Comparison of ENCODE assay signal across 16 cellular contexts in the genomic region with DNA sequence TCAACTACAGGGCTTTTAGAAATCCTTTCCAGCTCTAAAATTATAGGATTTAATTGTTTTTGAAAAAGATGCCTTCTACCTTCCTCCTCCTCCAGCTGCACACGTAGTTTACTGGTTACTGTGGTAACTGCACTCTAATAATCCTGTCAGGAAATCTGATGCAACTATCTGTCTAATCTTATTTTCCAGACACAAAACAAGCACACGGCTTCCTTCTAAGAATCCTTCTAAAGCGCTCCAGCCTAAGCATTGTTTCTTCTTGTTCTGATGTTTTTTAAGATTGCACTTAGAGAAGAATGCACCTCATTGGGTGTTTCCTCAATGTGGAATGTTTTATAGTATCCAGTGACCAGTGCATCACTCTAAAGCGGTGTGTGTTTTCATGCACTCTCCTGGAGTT.
DNase-seq lines count a peak whose midpoint lies in the region; ATAC-seq and TF ChIP-seq lines count a peak whose summit lies in the region.
"Had no signal": no experiment of that assay in that cellular context is flagged by ENCODE, and none has a peak within 500 bp of the region (broad histone marks: within the 10 kb centered on the region; RNA-seq: fewer than 3 reads in every experiment).

No MANE protein-coding gene starts in this region.

- TF ChIP-seq CTCF in AG09319 (IDR thresholded peaks at IDR 0.05; ENCODE audit: low read depth, low read length) (no peak), HFFc6 (IDR thresholded peaks at IDR 0.05) (no peak), fibroblast of pulmonary artery (IDR thresholded peaks at IDR 0.05; ENCODE audit: low read length, missing control alignments) (no peak)

- H3K4me3 Mint-ChIP-seq in HFFc6, result no peak overlapping the region
- H3K4me3 Mint-ChIP-seq: stimulated activated naive B cell treated with anti-CD40 and anti-IgM and Interleukin-4, amounts not matched to agents 10 μg/mL and 1 μg/mL and 100 μg/mL, for 72 hours had no signal

- H3K27ac Mint-ChIP-seq in HFFc6, result no peak overlapping the region
- H3K27ac Mint-ChIP-seq: activated T-helper 2 cell treated with anti-CD3 and anti-CD28 coated beads, Interferon-gamma antibody, Interleukin-2, Interleukin-4, amounts not matched to agents 10 μg/mL and 5 μg/mL and 100 μg/mL, durations not matched to agents 14 hours and 24 hours and 36 hours; stimulated activated naive B cell treated with anti-CD40 and anti-IgM and Interleukin-4, amounts not matched to agents 10 μg/mL and 1 μg/mL and 100 μg/mL, for 72 hours had no signal

- DNase-seq in AG09319 (ENCODE audit: extremely low read depth, low read depth) (peak; percentile 32), HFFc6 (peak; percentile 19), SKM-1 treated with dmso at 0.1 percent for 144 hours (lab: John Stamatoyannopoulos, UW; ENCODE audit: unreplicated experiment) (peak; percentile 14), fibroblast of pulmonary artery (ENCODE audit: low read depth) (peak; percentile 77), NCI-H1105 treated with DMSO at 0.1 percent for 48 hours (lab: John Stamatoyannopoulos, UW) (no peak), NCI-H2029 (lab: John Stamatoyannopoulos, UW) (no peak)
- no peak for DNase-seq in effector CD4-positive, alpha-beta T cell
- DNase-seq: MM.1S; NCI-H446; psoas muscle; SIG-M5; stimulated activated naive B cell treated with anti-CD40 and anti-IgM and Interleukin-4, amounts not matched to agents 10 μg/mL and 1 μg/mL and 100 μg/mL, for 72 hours had no signal

- no peaks in the 10 kb centered on the region; the same call in none of the 2 replicates for H3K4me1 Mint-ChIP-seq in HFFc6 (ENCODE audit: low read depth)

- no peak for ATAC-seq in HG03460 (IDR thresholded peaks at IDR 0.05; ENCODE audit: unreplicated experiment)
- ATAC-seq: activated CD4-positive, CD25-positive, alpha-beta regulatory T cell treated with anti-CD3 and anti-CD28 coated beads, Interleukin-2, amount 50 U/mL, for 24 hours; psoas muscle; stimulated activated naive B cell treated with anti-CD40 and anti-IgM and Interleukin-4, amounts not matched to agents 10 μg/mL and 1 μg/mL and 100 μg/mL, for 72 hours had no signal

- H3K27me3 Mint-ChIP-seq in HFFc6 (ENCODE audit: insufficient read depth), result no peaks in the 10 kb centered on the region
- H3K27me3 Mint-ChIP-seq: stimulated activated naive B cell treated with anti-CD40 and anti-IgM and Interleukin-4, amounts not matched to agents 10 μg/mL and 1 μg/mL and 100 μg/mL, for 72 hours had no signal

- H3K9me3 Mint-ChIP-seq in HFFc6, result no peaks in the 10 kb centered on the region
- H3K9me3 Mint-ChIP-seq: activated T-helper 2 cell treated with anti-CD3 and anti-CD28 coated beads, Interferon-gamma antibody, Interleukin-2, Interleukin-4, amounts not matched to agents 10 μg/mL and 5 μg/mL and 100 μg/mL, durations not matched to agents 14 hours and 24 hours and 36 hours; stimulated activated naive B cell treated with anti-CD40 and anti-IgM and Interleukin-4, amounts not matched to agents 10 μg/mL and 1 μg/mL and 100 μg/mL, for 72 hours had no signal

- no peak overlapping the region for H3K4me3 ChIP-seq in fibroblast of pulmonary artery (replicated peaks; ENCODE audit: low read depth, low read length)
- H3K4me3 ChIP-seq: cardiac muscle cell, psoas muscle had no signal

- no peaks in the 10 kb centered on the region for H3K36me3 Mint-ChIP-seq in HFFc6 (ENCODE audit: low read depth)
- H3K36me3 Mint-ChIP-seq: stimulated activated naive B cell treated with anti-CD40 and anti-IgM and Interleukin-4, amounts not matched to agents 10 μg/mL and 1 μg/mL and 100 μg/mL, for 72 hours had no signal

Comparison
In these comparisons a context has a peak if more than half of its experiments do, and no peak if none do; other contexts are left out.
1. DNase-seq: peak in AG09319 (single experiment), HFFc6 (single experiment), SKM-1 treated with dmso at 0.1 percent for 144 hours (single experiment) and fibroblast of pulmonary artery (single experiment); none in NCI-H1105 treated with DMSO at 0.1 percent for 48 hours (single experiment), NCI-H2029 (single experiment) and effector CD4-positive, alpha-beta T cell (single experiment).